Comparison of ENCODE assay signal across 1 cellular context in genomic region chr17:81252336-81253329, GRCh38.
A peak's percentile ranks its signal among the peaks of the same experiment; 100 is the strongest.
TF ChIP-seq lines count a peak whose summit lies in the region.

No MANE protein-coding gene starts in this region.

TF ChIP-seq in HepG2, 621 proteins besides CTCF, POLR2A, EP300 and RAD21 (continued from another document):
- 0 out of 2 replicates have a peak, but pooled peaks have one; percentile 16 for TF ChIP-seq ZNF331 (CRISPR knock-in tag; IDR thresholded peaks at IDR 0.05)
- TF ChIP-seq SALL2 (CRISPR knock-in tag; IDR thresholded peaks at IDR 0.05): no peak
- no peak for TF ChIP-seq BRCA1 (CRISPR knock-in tag; IDR thresholded peaks at IDR 0.05)
- TF ChIP-seq ZNF768 (CRISPR knock-in tag; IDR thresholded peaks at IDR 0.05): 0 out of 2 replicates have a peak, but pooled peaks have one; percentile 30
- TF ChIP-seq TEAD3 (CRISPR knock-in tag; optimal IDR thresholded peaks at IDR 0.05; ENCODE audit: borderline replicate concordance): no peak
- TF ChIP-seq DR1 (CRISPR knock-in tag; IDR thresholded peaks at IDR 0.05): no peak
- TF ChIP-seq HMGA1 (CRISPR knock-in tag; conservative IDR thresholded peaks at IDR 0.05): no peak
- no peak for TF ChIP-seq ZC3H13 (CRISPR knock-in tag; IDR thresholded peaks at IDR 0.05)
- TF ChIP-seq GLMP (CRISPR knock-in tag; IDR thresholded peaks at IDR 0.05; ENCODE audit: borderline replicate concordance): no peak
- no peak for TF ChIP-seq CREBL2 (CRISPR knock-in tag; IDR thresholded peaks at IDR 0.05; ENCODE audit: borderline replicate concordance)
- TF ChIP-seq ZNF678 (CRISPR knock-in tag; IDR thresholded peaks at IDR 0.05): no peak
- no peak for TF ChIP-seq MTF1 (CRISPR knock-in tag; IDR thresholded peaks at IDR 0.05)
- no peak for TF ChIP-seq RBFOX2 (IDR thresholded peaks at IDR 0.05; ENCODE audit: low read depth, low read length)
- TF ChIP-seq HNRNPH1 (optimal IDR thresholded peaks at IDR 0.05; ENCODE audit: low read depth, low read length): no peak
- no peak for TF ChIP-seq RARA (CRISPR knock-in tag; IDR thresholded peaks at IDR 0.05)
- no peak for TF ChIP-seq ZNF276 (CRISPR knock-in tag; IDR thresholded peaks at IDR 0.05; ENCODE audit: low read depth)
- no peak for TF ChIP-seq TCF7 (IDR thresholded peaks at IDR 0.05; ENCODE audit: low read depth)
- TF ChIP-seq CSRNP2 (CRISPR knock-in tag; conservative IDR thresholded peaks at IDR 0.05; ENCODE audit: low read depth): no peak
- no peak for TF ChIP-seq THYN1 (CRISPR knock-in tag; IDR thresholded peaks at IDR 0.05; ENCODE audit: borderline replicate concordance, low read depth)
- no peak for TF ChIP-seq STAT5B (CRISPR knock-in tag; IDR thresholded peaks at IDR 0.05)
- TF ChIP-seq ETS1 (CRISPR knock-in tag; IDR thresholded peaks at IDR 0.05): no peak
- TF ChIP-seq SNRNP70 (IDR thresholded peaks at IDR 0.05; ENCODE audit: low read depth, low read length): no peak
- TF ChIP-seq HNF4A (CRISPR knock-in tag; IDR thresholded peaks at IDR 0.05): peak; percentile 73
- TF ChIP-seq MIER3 (CRISPR knock-in tag; IDR thresholded peaks at IDR 0.05; ENCODE audit: borderline replicate concordance): no peak
